ENCODE assay signal across 24 cellular contexts in genomic region chr1:168734946-168735345, GRCh38. TPM values are rescaled to one million over a fixed set of nuclear protein-coding genes. Genes with fewer than 3 reads are reported as not detected.
DNase-seq lines count a peak whose midpoint lies in the region; ATAC-seq and TF ChIP-seq lines count a peak whose summit lies in the region.
"Had no signal": no experiment of that assay in that cellular context is flagged by ENCODE, and none has a peak within 500 bp of the region (broad histone marks: within the 10 kb centered on the region; RNA-seq: fewer than 3 reads in every experiment).

No MANE protein-coding gene starts in this region.

- H3K9me3 ChIP-seq in heart right ventricle (no peaks in the 10 kb centered on the region), testis (no peaks in the 10 kb centered on the region), aorta (ENCODE audit: control insufficient read depth, low read length) (no peaks in the 10 kb centered on the region)
- H3K9me3 ChIP-seq: colonic mucosa, stomach, vagina had no signal

- TF ChIP-seq POLR2A in testis (IDR thresholded peaks at IDR 0.05) = no peak

- ATAC-seq in heart right ventricle = peak in 2 of 8 donors; percentile 50 to 62
- ATAC-seq in Right ventricle myocardium inferior = no peak
- ATAC-seq in left colon = peak; percentile 48
- no peak for ATAC-seq in aorta (ENCODE audit: low FRiP score)
- ATAC-seq in natural killer cell treated with Interleukin-12 subunit alpha and Interleukin-12 subunit beta and Interleukin-15 and Interleukin-18, amount 100 ng/mL, for 72 hours = no peak

- no peaks in the 10 kb centered on the region for H3K9me3 Mint-ChIP-seq in natural killer cell treated with Interleukin-12 subunit alpha and Interleukin-12 subunit beta and Interleukin-15 and Interleukin-18, amount 100 ng/mL, for 72 hours
- H3K9me3 Mint-ChIP-seq: activated naive CD4-positive, alpha-beta T cell treated with anti-CD3 and anti-CD28 coated beads for 36 hours; CD4-positive, CD25-positive, alpha-beta regulatory T cell; memory B cell; neural crest cell had no signal

- no peak for DNase-seq in heart right ventricle
- DNase-seq in Right ventricle myocardium inferior (ENCODE audit: missing footprints) = no peak
- DNase-seq in brain microvascular endothelial cell = no peak
- no peak for DNase-seq in left colon
- peak; percentile 31 for DNase-seq in testis
- DNase-seq in DMS114 treated with DMSO at 0.1 percent for 48 hours (lab: John Stamatoyannopoulos, UW; ENCODE audit: unreplicated experiment) = no peak
- DNase-seq in aorta = no peak
- no peak for DNase-seq in natural killer cell treated with Interleukin-12 subunit alpha and Interleukin-12 subunit beta and Interleukin-15 and Interleukin-18, amount 100 ng/mL, for 72 hours (ENCODE audit: low spot score)
- DNase-seq: activated naive CD4-positive, alpha-beta T cell treated with anti-CD3 and anti-CD28 coated beads for 36 hours; activated T-cell treated with anti-CD3 and anti-CD28 coated beads for 4 hours; CD4-positive, CD25-positive, alpha-beta regulatory T cell; colonic mucosa; MV-4-11; NCI-H69; stomach; SW 1271 had no signal

- peaks cover 2 to 25% (median 16%) of the 10 kb centered on the region in 9 donors for H3K4me1 ChIP-seq in heart right ventricle
- H3K4me1 ChIP-seq in testis = no peaks in the 10 kb centered on the region
- H3K4me1 ChIP-seq in aorta (ENCODE audit: control insufficient read depth in 1 of 2, insufficient read depth in 2 of 2, low read length in 2 of 2) = no peaks in the 10 kb centered on the region
- H3K4me1 ChIP-seq: colonic mucosa, vagina had no signal

- H3K4me1 Mint-ChIP-seq in natural killer cell treated with Interleukin-12 subunit alpha and Interleukin-12 subunit beta and Interleukin-15 and Interleukin-18, amount 100 ng/mL, for 72 hours (ENCODE audit: low read depth in 2 of 2) = no peaks in the 10 kb centered on the region
- H3K4me1 Mint-ChIP-seq: CD4-positive, CD25-positive, alpha-beta regulatory T cell; IgD-negative memory B cell; memory B cell had no signal

- in situ Hi-C loops in brain microvascular endothelial cell (cut with HindIII; ENCODE audit: low pct_ligation_motif_present, low sequenced_read_pairs) = no loop called here

- no peak overlapping the region for H3K27ac Mint-ChIP-seq in natural killer cell treated with Interleukin-12 subunit alpha and Interleukin-12 subunit beta and Interleukin-15 and Interleukin-18, amount 100 ng/mL, for 72 hours
- H3K27ac Mint-ChIP-seq: activated naive CD4-positive, alpha-beta T cell treated with anti-CD3 and anti-CD28 coated beads for 36 hours; CD4-positive, CD25-positive, alpha-beta regulatory T cell; IgD-negative memory B cell; memory B cell had no signal

- H3K36me3 Mint-ChIP-seq in natural killer cell treated with Interleukin-12 subunit alpha and Interleukin-12 subunit beta and Interleukin-15 and Interleukin-18, amount 100 ng/mL, for 72 hours = no peaks in the 10 kb centered on the region
- H3K36me3 Mint-ChIP-seq: CD4-positive, CD25-positive, alpha-beta regulatory T cell; IgD-negative memory B cell; memory B cell had no signal

- no peak overlapping the region for H3K4me3 Mint-ChIP-seq in natural killer cell treated with Interleukin-12 subunit alpha and Interleukin-12 subunit beta and Interleukin-15 and Interleukin-18, amount 100 ng/mL, for 72 hours
- H3K4me3 Mint-ChIP-seq: activated naive CD4-positive, alpha-beta T cell treated with anti-CD3 and anti-CD28 coated beads for 36 hours; CD4-positive, CD25-positive, alpha-beta regulatory T cell; IgD-negative memory B cell; memory B cell; neural crest cell had no signal

- 60 to 88% methylated on average over 1 of the region's 1 CpG for WGBS in heart right ventricle, 2 donors
- WGBS in testis, 2 donors = 82 to 86% methylated on average over 1 of the region's 1 CpG
- 86 to 91% methylated on average over 1 of the region's 1 CpG for WGBS in aorta, 2 donors

- H3K36me3 ChIP-seq in heart right ventricle (no peaks in the 10 kb centered on the region), brain microvascular endothelial cell (replicated peaks) (no peaks in the 10 kb centered on the region), testis (ENCODE audit: low read depth, missing control alignments) (no peaks in the 10 kb centered on the region), aorta (ENCODE audit: control insufficient read depth in 1 of 2, insufficient read depth in 2 of 2, low read length in 1 of 2) (no peaks in the 10 kb centered on the region)
- H3K36me3 ChIP-seq: colonic mucosa, stomach, vagina had no signal

- H3K4me3 ChIP-seq in heart right ventricle (no peak overlapping the region), brain microvascular endothelial cell (ENCODE audit: low read depth, low read length) (no peak overlapping the region), testis (no peak overlapping the region), aorta (ENCODE audit: low read length in 2 of 2) (no peak overlapping the region)
- H3K4me3 ChIP-seq: colonic mucosa, stomach, vagina had no signal

- peak in 6 of 9 donors; percentile 13 to 36 (median 26) for TF ChIP-seq CTCF in heart right ventricle (IDR thresholded peaks at IDR 0.05)
- TF ChIP-seq CTCF in brain microvascular endothelial cell (IDR thresholded peaks at IDR 0.05; ENCODE audit: low read depth, low read length, missing control alignments) = peak; percentile 23
- no peak for TF ChIP-seq CTCF in testis (IDR thresholded peaks at IDR 0.05)

- intact Hi-C loops in heart right ventricle (cut with DNase I) = loop anchor here in 1 of 10 donors (5.0 to 10.0 kb wide), 2 partner anchors 90 to 372 kb away; partner anchors contain the start of gene ATP1B1
- intact Hi-C loops in Right ventricle myocardium inferior (cut with DNase I) = loop anchor here (5.0 kb wide), 2 partner anchors 32 to 98 kb away; no protein-coding TSS in a partner anchor
- intact Hi-C loops in left colon (cut with DNase I, micrococcal nuclease) = no loop called here
- intact Hi-C loops in testis (cut with DNase I; ENCODE audit: low total_unique reads) = no loop called here
- intact Hi-C loops in aorta (cut with DNase I) = no loop called here

- H3K27ac ChIP-seq in heart right ventricle = peak overlapping the region in 2 of 10 donors; percentile 16 to 25
- H3K27ac ChIP-seq in brain microvascular endothelial cell = no peak overlapping the region
- no peak overlapping the region for H3K27ac ChIP-seq in testis
- no peak overlapping the region for H3K27ac ChIP-seq in aorta (ENCODE audit: low read depth in 1 of 2, low read length in 2 of 2)
- H3K27ac ChIP-seq: colonic mucosa, stomach, vagina had no signal

- H3K27me3 Mint-ChIP-seq in natural killer cell treated with Interleukin-12 subunit alpha and Interleukin-12 subunit beta and Interleukin-15 and Interleukin-18, amount 100 ng/mL, for 72 hours = peaks cover 9 to 10% of the 10 kb centered on the region in 2 donors
- H3K27me3 Mint-ChIP-seq: IgD-negative memory B cell had no signal

- H3K27me3 ChIP-seq in heart right ventricle = no peaks in the 10 kb centered on the region
- no peaks in the 10 kb centered on the region for H3K27me3 ChIP-seq in brain microvascular endothelial cell (replicated peaks)
- H3K27me3 ChIP-seq in testis = no peaks in the 10 kb centered on the region
- H3K27me3 ChIP-seq in aorta (ENCODE audit: control insufficient read depth in 1 of 2, insufficient read depth in 2 of 2, low read length in 1 of 2) = no peaks in the 10 kb centered on the region
- H3K27me3 ChIP-seq: colonic mucosa, stomach, vagina had no signal

RNA-seq across cellular contexts. Expression of gene DPT, which starts 5.9 kb away (rescaled TPM):
- 10 to 100 TPM; 25.4 to 61.2 (median 39.3) TPM for total RNA-seq in heart right ventricle
- polyA plus RNA-seq in heart right ventricle = 10 to 100 TPM; 28.8 to 74.1 TPM
- 42.0 TPM for total RNA-seq in Right ventricle myocardium inferior
- total RNA-seq in left colon = 10 to 100 TPM; 11.1 to 30.9 TPM
- 1 to 10 TPM; 6.9 to 8.2 TPM for total RNA-seq in testis
- polyA plus RNA-seq in testis (ENCODE audit: insufficient read depth, low read depth, low replicate concordance) = 78.7 TPM
- total RNA-seq in aorta = 10 to 100 TPM; 32.5 to 73.2 TPM
- polyA plus RNA-seq in aorta = 10 to 100 TPM; 41.2 to 56.5 TPM
- not detected for total RNA-seq in natural killer cell treated with Interleukin-12 subunit alpha and Interleukin-12 subunit beta and Interleukin-15 and Interleukin-18, amount 100 ng/mL, for 72 hours
- total RNA-seq: A673; activated naive CD4-positive, alpha-beta T cell treated with anti-CD3 and anti-CD28 coated beads for 36 hours; astrocyte; CD4-positive, CD25-positive, alpha-beta regulatory T cell; glomerular endothelial cell; neural crest cell; renal cortical epithelial cell had no signal
- polyA plus RNA-seq: CD4-positive, CD25-positive, alpha-beta regulatory T cell; IgD-negative memory B cell had no signal

Comparison
In these comparisons a context has a peak if more than half of its experiments do, and no peak if none do; other contexts are left out.
1. CTCF ChIP-seq: peak in heart right ventricle (6 of 9) and brain microvascular endothelial cell (single experiment); none in testis (0 of 3).
2. RNA of gene DPT, which starts 5.9 kb away (total RNA-seq): 32.5 to 73.2 TPM in aorta, 42.0 TPM in Right ventricle myocardium inferior (single experiment), 25.4 to 61.2 TPM in heart right ventricle, 11.1 to 30.9 TPM in left colon and 6.9 to 8.2 TPM in testis; not detected in natural killer cell treated with Interleukin-12 subunit alpha and Interleukin-12 subunit beta and Interleukin-15 and Interleukin-18, amount 100 ng/mL, for 72 hours; every median in the first group is over 4 times any median in the second.